ENCODE assay signal across 28 cellular contexts in genomic region chr1:155026588-155026987, GRCh38. TPM values are rescaled to one million over a fixed set of nuclear protein-coding genes. Genes with fewer than 3 reads are reported as not detected.
DNase-seq lines count a peak whose midpoint lies in the region; ATAC-seq and TF ChIP-seq lines count a peak whose summit lies in the region.
"Had no signal": no experiment of that assay in that cellular context is flagged by ENCODE, and none has a peak within 500 bp of the region (broad histone marks: within the 10 kb centered on the region; RNA-seq: fewer than 3 reads in every experiment).

No MANE protein-coding gene starts in this region.

- peaks cover under 1% of the 10 kb centered on the region for H3K4me1 Mint-ChIP-seq in activated CD4-positive, alpha-beta T cell treated with anti-CD3 and anti-CD28 coated beads for 36 hours
- H3K4me1 Mint-ChIP-seq in stimulated activated effector memory CD8-positive, alpha-beta T cell treated with anti-CD3 and anti-CD28 coated beads, Interleukin-12 subunit alpha, Interleukin-12 subunit beta, amount 100 ng/mL, for 72 hours = no peaks in the 10 kb centered on the region
- H3K4me1 Mint-ChIP-seq: central memory CD8-positive, alpha-beta T cell; WTC11 had no signal

- TF ChIP-seq CTCF in epithelial cell of esophagus (IDR thresholded peaks at IDR 0.05; ENCODE audit: insufficient read depth, low read depth, low read length, missing control alignments) (no peak), left ventricle myocardium inferior (IDR thresholded peaks at IDR 0.05; ENCODE audit: borderline replicate concordance) (no peak), gastroesophageal sphincter (IDR thresholded peaks at IDR 0.05) (no peak)

- H3K27me3 ChIP-seq in MG63 (no peaks in the 10 kb centered on the region), left ventricle myocardium inferior (ENCODE audit: low read depth) (no peaks in the 10 kb centered on the region), gastroesophageal sphincter (no peaks in the 10 kb centered on the region)
- H3K27me3 ChIP-seq: hepatocyte, neutrophil, right atrium auricular region, upper lobe of right lung had no signal

- TF ChIP-seq POLR2A in gastroesophageal sphincter (IDR thresholded peaks at IDR 0.05) = no peak

- H3K27me3 Mint-ChIP-seq in activated CD4-positive, alpha-beta T cell treated with anti-CD3 and anti-CD28 coated beads for 36 hours = no peaks in the 10 kb centered on the region
- H3K27me3 Mint-ChIP-seq: CD4-positive, alpha-beta T cell had no signal

- H3K9me3 ChIP-seq in MG63 (no peaks in the 10 kb centered on the region), left ventricle myocardium inferior (replicated peaks) (no peaks in the 10 kb centered on the region), gastroesophageal sphincter (no peaks in the 10 kb centered on the region)
- H3K9me3 ChIP-seq: neutrophil, right atrium auricular region, upper lobe of right lung had no signal

- POLR2A ChIA-PET in activated CD4-positive, alpha-beta T cell treated with anti-CD3 and anti-CD28 coated beads for 36 hours (lab: Charles Lee) = no interaction called here

- peak; percentile 59 for ATAC-seq in activated CD4-positive, alpha-beta T cell treated with anti-CD3 and anti-CD28 coated beads for 36 hours
- ATAC-seq in stimulated activated effector memory CD8-positive, alpha-beta T cell treated with anti-CD3 and anti-CD28 coated beads, Interleukin-12 subunit alpha, Interleukin-12 subunit beta, amount 100 ng/mL, for 72 hours = peak; percentile 62
- ATAC-seq in HG03095 (IDR thresholded peaks at IDR 0.05; ENCODE audit: unreplicated experiment) = no peak
- no peak for ATAC-seq in gastroesophageal sphincter
- ATAC-seq: left cardiac atrium, upper lobe of right lung, WTC11 had no signal

- H3K27ac ChIP-seq in left ventricle myocardium inferior (replicated peaks) (no peak overlapping the region), gastroesophageal sphincter (no peak overlapping the region)
- H3K27ac ChIP-seq: hepatocyte, neutrophil, right atrium auricular region, upper lobe of right lung had no signal

- no peaks in the 10 kb centered on the region for H3K36me3 Mint-ChIP-seq in activated CD4-positive, alpha-beta T cell treated with anti-CD3 and anti-CD28 coated beads for 36 hours (ENCODE audit: low read depth)
- H3K36me3 Mint-ChIP-seq in stimulated activated effector memory CD8-positive, alpha-beta T cell treated with anti-CD3 and anti-CD28 coated beads, Interleukin-12 subunit alpha, Interleukin-12 subunit beta, amount 100 ng/mL, for 72 hours = peaks cover 5% of the 10 kb centered on the region
- H3K36me3 Mint-ChIP-seq: IgD-negative memory B cell, WTC11 had no signal

- TF ChIP-seq EP300 in gastroesophageal sphincter (IDR thresholded peaks at IDR 0.05) = no peak

- no peak overlapping the region for H3K27ac Mint-ChIP-seq in activated CD4-positive, alpha-beta T cell treated with anti-CD3 and anti-CD28 coated beads for 36 hours
- H3K27ac Mint-ChIP-seq in stimulated activated effector memory CD8-positive, alpha-beta T cell treated with anti-CD3 and anti-CD28 coated beads, Interleukin-12 subunit alpha, Interleukin-12 subunit beta, amount 100 ng/mL, for 72 hours = no peak overlapping the region
- H3K27ac Mint-ChIP-seq: activated T-helper 2 cell treated with anti-CD3 and anti-CD28 coated beads, Interferon-gamma antibody, Interleukin-2, Interleukin-4, amounts not matched to agents 10 μg/mL and 5 μg/mL and 100 μg/mL, durations not matched to agents 14 hours and 24 hours and 36 hours; CD4-positive, alpha-beta T cell; WTC11 had no signal

- no peaks in the 10 kb centered on the region for H3K9me3 Mint-ChIP-seq in activated CD4-positive, alpha-beta T cell treated with anti-CD3 and anti-CD28 coated beads for 36 hours (ENCODE audit: low read depth)
- H3K9me3 Mint-ChIP-seq in stimulated activated effector memory CD8-positive, alpha-beta T cell treated with anti-CD3 and anti-CD28 coated beads, Interleukin-12 subunit alpha, Interleukin-12 subunit beta, amount 100 ng/mL, for 72 hours = no peaks in the 10 kb centered on the region
- H3K9me3 Mint-ChIP-seq: activated T-helper 2 cell treated with anti-CD3 and anti-CD28 coated beads, Interferon-gamma antibody, Interleukin-2, Interleukin-4, amounts not matched to agents 10 μg/mL and 5 μg/mL and 100 μg/mL, durations not matched to agents 14 hours and 24 hours and 36 hours; CD4-positive, alpha-beta T cell; central memory CD8-positive, alpha-beta T cell; IgD-negative memory B cell; WTC11 had no signal

- intact Hi-C loops in activated CD4-positive, alpha-beta T cell treated with anti-CD3 and anti-CD28 coated beads for 36 hours (cut with DNase I, micrococcal nuclease) = no loop called here
- intact Hi-C loops in left ventricle myocardium inferior (cut with micrococcal nuclease) = no loop called here

- H3K36me3 ChIP-seq in MG63 (no peaks in the 10 kb centered on the region), left ventricle myocardium inferior (no peaks in the 10 kb centered on the region), gastroesophageal sphincter (no peaks in the 10 kb centered on the region)
- H3K36me3 ChIP-seq: neutrophil, right atrium auricular region, upper lobe of right lung had no signal

- H3K4me1 ChIP-seq in left ventricle myocardium inferior (peaks cover 8% of the 10 kb centered on the region), gastroesophageal sphincter (no peaks in the 10 kb centered on the region)
- H3K4me1 ChIP-seq: right atrium auricular region, upper lobe of right lung had no signal

- no peak overlapping the region for H3K4me3 ChIP-seq in MG63
- H3K4me3 ChIP-seq in epithelial cell of esophagus (ENCODE audit: low read length) = no peak overlapping the region
- H3K4me3 ChIP-seq in left ventricle myocardium inferior = no peak overlapping the region
- no peak overlapping the region for H3K4me3 ChIP-seq in gastroesophageal sphincter
- H3K4me3 ChIP-seq: hepatocyte, right atrium auricular region, upper lobe of right lung had no signal

- 100% methylated on average over 1 of the region's 6 CpGs; no CpG with 5 or more reads in 1 of the 2 donors for WGBS in gastroesophageal sphincter (ENCODE audit: low coverage in 1 of 2), 2 donors

- CTCF ChIA-PET in activated CD4-positive, alpha-beta T cell treated with anti-CD3 and anti-CD28 coated beads for 36 hours (lab: Charles Lee) = interaction anchor here (1.0 to 2.1 kb wide), 2 partner anchors 18 to 65 kb away, joined by 5 to 8 read pairs; no protein-coding TSS in a partner anchor

- DNase-seq in activated CD4-positive, alpha-beta T cell treated with anti-CD3 and anti-CD28 coated beads for 36 hours = no peak
- no peak for DNase-seq in activated CD4-positive, alpha-beta T cell treated with anti-CD3 and anti-CD28 coated beads, Interleukin-2, amount 50 U/mL, for 4 hours
- peak; percentile 80 for DNase-seq in MG63
- DNase-seq in epithelial cell of esophagus (ENCODE audit: low read depth) = peak; percentile 58
- no peak for DNase-seq in stimulated activated effector memory CD8-positive, alpha-beta T cell treated with anti-CD3 and anti-CD28 coated beads, Interleukin-12 subunit alpha, Interleukin-12 subunit beta, amount 100 ng/mL, for 72 hours (ENCODE audit: low spot score in 2 of 2)
- no peak for DNase-seq in left ventricle myocardium inferior
- DNase-seq: activated CD8-positive, alpha-beta memory T cell treated with anti-CD3 and anti-CD28 coated beads for 24 hours; amniotic stem cell; CD4-positive, alpha-beta T cell; effector CD8-positive, alpha-beta T cell; left cardiac atrium; NCI-H1105; Right ventricle myocardium superior; stimulated activated CD4-positive, alpha-beta T cell treated with anti-CD3 and anti-CD28 coated beads, Interleukin-15, amount 100 ng/mL, for 24 hours; stimulated activated naive CD4-positive, alpha-beta T cell treated with Interleukin-2 at 50 U/mL for 16 hours; upper lobe of right lung had no signal

- no peak overlapping the region for H3K4me3 Mint-ChIP-seq in activated CD4-positive, alpha-beta T cell treated with anti-CD3 and anti-CD28 coated beads for 36 hours
- no peak overlapping the region for H3K4me3 Mint-ChIP-seq in stimulated activated effector memory CD8-positive, alpha-beta T cell treated with anti-CD3 and anti-CD28 coated beads, Interleukin-12 subunit alpha, Interleukin-12 subunit beta, amount 100 ng/mL, for 72 hours
- H3K4me3 Mint-ChIP-seq: CD4-positive, alpha-beta T cell; central memory CD8-positive, alpha-beta T cell; IgD-negative memory B cell; WTC11 had no signal

RNA-seq across cellular contexts. Expression of gene DCST2, which starts 7.0 kb away (rescaled TPM):
- under 1 TPM; 0.46 to 0.67 TPM for total RNA-seq in activated CD4-positive, alpha-beta T cell treated with anti-CD3 and anti-CD28 coated beads for 36 hours
- not detected in 2 replicates for total RNA-seq in MG63 (2014; rRNA removed; shearing (Covaris generic); ENCODE audit: low replicate concordance)
- not detected for total RNA-seq in left ventricle myocardium inferior
- total RNA-seq in gastroesophageal sphincter = under 1 TPM in 2 of 4 donors, not detected in 2; 0.35 to 0.54 TPM
- total RNA-seq: right atrium auricular region had no signal

RNA-seq across cellular contexts. Expression of gene DCST1, which starts 7.0 kb away (rescaled TPM):
- total RNA-seq in activated CD4-positive, alpha-beta T cell treated with anti-CD3 and anti-CD28 coated beads for 36 hours = not detected
- total RNA-seq in MG63 (2014; rRNA removed; shearing (Covaris generic); ENCODE audit: low replicate concordance) = not detected in 2 replicates
- total RNA-seq in left ventricle myocardium inferior (not detected), gastroesophageal sphincter (not detected)
- total RNA-seq: fibroblast of lung; left cardiac atrium; mucosa of gallbladder; right atrium auricular region; Right ventricle myocardium superior; T-helper 1 cell treated with Interleukin-12 subunit alpha and Interleukin-12 subunit beta and Interleukin-4 antibody, amounts not matched to agents 30 ng/mL and 1 ng/mL, for 36 hours; upper lobe of right lung had no signal

RNA-seq across cellular contexts. Expression of gene ZBTB7B, which starts 24.0 kb away (rescaled TPM):
- total RNA-seq in activated CD4-positive, alpha-beta T cell treated with anti-CD3 and anti-CD28 coated beads for 36 hours = 100 to 1,000 TPM in 1 of 2 experiments, 10 to 100 TPM in 1; 94.0 to 105 TPM
- 25.7 and 60.5 TPM in 2 replicates for total RNA-seq in MG63 (2014; rRNA removed; shearing (Covaris generic); ENCODE audit: low replicate concordance)
- total RNA-seq in left ventricle myocardium inferior (42.8 TPM), gastroesophageal sphincter (10 to 100 TPM; 45.5 to 63.4 (median 49.5) TPM)

RNA-seq across cellular contexts. Expression of gene ADAM15, which starts 24.5 kb away (rescaled TPM):
- 10 to 100 TPM; 42.4 to 48.8 TPM for total RNA-seq in activated CD4-positive, alpha-beta T cell treated with anti-CD3 and anti-CD28 coated beads for 36 hours
- total RNA-seq in MG63 (2014; rRNA removed; shearing (Covaris generic); ENCODE audit: low replicate concordance) = 189 and 285 TPM in 2 replicates
- total RNA-seq in left ventricle myocardium inferior (82.1 TPM), gastroesophageal sphincter (100 to 1,000 TPM in 2 of 4 donors, 10 to 100 TPM in 2; 65.4 to 115 (median 100.0) TPM)

RNA-seq across cellular contexts. Expression of gene LENEP, which starts 33.2 kb away (rescaled TPM):
- under 1 TPM; 0.79 to 0.80 TPM for total RNA-seq in activated CD4-positive, alpha-beta T cell treated with anti-CD3 and anti-CD28 coated beads for 36 hours
- total RNA-seq in MG63 (2014; rRNA removed; shearing (Covaris generic); ENCODE audit: low replicate concordance) = not detected in 2 replicates
- total RNA-seq in left ventricle myocardium inferior (not detected), gastroesophageal sphincter (not detected)
- total RNA-seq: CD4-positive, alpha-beta T cell; fibroblast of lung; hepatocyte; left cardiac atrium; mucosa of gallbladder; right atrium auricular region; Right ventricle myocardium superior; upper lobe of right lung had no signal

Comparison
In these comparisons a context has a peak if more than half of its experiments do, and no peak if none do; other contexts are left out.
1. ATAC-seq: peak in activated CD4-positive, alpha-beta T cell treated with anti-CD3 and anti-CD28 coated beads for 36 hours (single experiment) and stimulated activated effector memory CD8-positive, alpha-beta T cell treated with anti-CD3 and anti-CD28 coated beads, Interleukin-12 subunit alpha, Interleukin-12 subunit beta, amount 100 ng/mL, for 72 hours (single experiment); none in HG03095 (single experiment) and gastroesophageal sphincter (single experiment).
2. DNase-seq: peak in MG63 (single experiment) and epithelial cell of esophagus (single experiment); none in activated CD4-positive, alpha-beta T cell treated with anti-CD3 and anti-CD28 coated beads for 36 hours (single experiment), activated CD4-positive, alpha-beta T cell treated with anti-CD3 and anti-CD28 coated beads, Interleukin-2, amount 50 U/mL, for 4 hours (0 of 2), stimulated activated effector memory CD8-positive, alpha-beta T cell treated with anti-CD3 and anti-CD28 coated beads, Interleukin-12 subunit alpha, Interleukin-12 subunit beta, amount 100 ng/mL, for 72 hours (0 of 2) and left ventricle myocardium inferior (single experiment).